8 cellular contexts compared by ENCODE assay signal in genomic region chr14:62894736-62895135, GRCh38.
"Had no signal": no experiment of that assay in that cellular context is flagged by ENCODE, and none has a peak within 500 bp of the region (broad histone marks: within the 10 kb centered on the region; RNA-seq: fewer than 3 reads in every experiment).

No MANE protein-coding gene starts in this region.

- DNase-seq: GDM1, GF-D8 had no signal

- FAIRE-seq: G401.6, GM12878, GM12891, GM12892, GM18507, GM19239 had no signal

- ATAC-seq: GM12878 had no signal

- H3K4me3 ChIP-seq: GM12878 had no signal
